ENCODE assay signal across 1 cellular context in the genomic region with DNA sequence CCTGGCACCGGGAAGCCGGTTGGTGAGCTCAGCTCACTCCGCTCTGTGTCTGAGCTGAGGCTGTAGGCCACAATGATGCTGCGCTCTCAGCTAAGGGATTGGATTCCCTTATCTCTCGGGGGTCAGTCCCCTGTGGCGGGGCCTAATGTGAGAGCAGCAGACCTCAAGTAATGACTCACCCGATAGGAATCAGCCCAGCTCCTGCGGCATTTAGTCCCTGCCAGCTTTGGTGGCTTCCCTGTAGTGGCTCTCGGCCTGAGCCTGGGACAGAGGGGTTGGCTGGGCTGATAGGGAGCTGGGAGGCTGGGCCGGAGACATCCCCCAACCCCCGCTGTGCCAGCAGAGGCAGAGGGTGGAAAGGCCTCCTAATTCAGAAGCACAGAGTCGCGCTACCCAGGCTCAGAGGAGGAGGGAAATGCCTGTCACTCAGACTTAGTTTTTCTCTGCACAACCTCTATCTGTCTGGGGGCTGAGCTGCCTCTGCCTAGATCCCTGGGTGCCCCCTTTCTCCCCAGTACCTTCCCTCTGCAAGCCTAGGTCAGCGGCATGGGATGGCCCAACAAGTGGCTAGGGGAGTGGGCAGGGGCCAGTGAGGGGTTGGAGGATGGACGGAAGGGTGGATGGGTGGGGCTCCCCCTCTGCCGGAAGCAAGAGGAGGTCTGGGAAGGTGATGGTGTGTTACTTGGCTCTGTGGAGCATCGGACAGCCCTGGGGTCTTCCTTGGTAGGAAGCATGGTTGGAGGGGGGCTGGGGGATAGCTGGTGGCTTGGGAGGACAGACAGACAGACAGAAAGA.
TF ChIP-seq lines count a peak whose summit lies in the region.

No MANE protein-coding gene starts in this region.

TF ChIP-seq in K562, 482 proteins besides CTCF, POLR2A, EP300 and RAD21 (continued from another document and continues in another):
- TF ChIP-seq, protein P1, sequence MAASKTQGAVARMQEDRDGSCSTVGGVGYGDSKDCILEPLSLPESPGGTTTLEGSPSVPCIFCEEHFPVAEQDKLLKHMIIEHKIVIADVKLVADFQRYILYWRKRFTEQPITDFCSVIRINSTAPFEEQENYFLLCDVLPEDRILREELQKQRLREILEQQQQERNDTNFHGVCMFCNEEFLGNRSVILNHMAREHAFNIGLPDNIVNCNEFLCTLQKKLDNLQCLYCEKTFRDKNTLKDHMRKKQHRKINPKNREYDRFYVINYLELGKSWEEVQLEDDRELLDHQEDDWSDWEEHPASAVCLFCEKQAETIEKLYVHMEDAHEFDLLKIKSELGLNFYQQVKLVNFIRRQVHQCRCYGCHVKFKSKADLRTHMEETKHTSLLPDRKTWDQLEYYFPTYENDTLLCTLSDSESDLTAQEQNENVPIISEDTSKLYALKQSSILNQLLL (CRISPR knock-in tag; IDR thresholded peaks at IDR 0.05; ENCODE audit: borderline replicate concordance), result no peak
- TF ChIP-seq KLF16 (IDR thresholded peaks at IDR 0.05) (peak; percentile 35; the same call in 1 of the 2 replicates), ZNF165 (CRISPR knock-in tag; IDR thresholded peaks at IDR 0.05; ENCODE audit: borderline replicate concordance) (no peak), HDAC2 (IDR thresholded peaks at IDR 0.05) (peak; percentile 68; the same call in 1 of the 2 replicates), NCOR1 (IDR thresholded peaks at IDR 0.05) (peak; percentile 36; the same call in 1 of the 2 replicates), TCF3 (CRISPR knock-in tag; IDR thresholded peaks at IDR 0.05) (peak; percentile 70), SETDB1 (IDR thresholded peaks at IDR 0.05; ENCODE audit: low read length) (no peak), SMARCA4 (IDR thresholded peaks at IDR 0.05) (peak; percentile 88), RBBP5 (IDR thresholded peaks at IDR 0.05; ENCODE audit: borderline replicate concordance, insufficient read depth, low read length, poor library complexity, severe bottlenecking) (no peak), PKNOX1 (IDR thresholded peaks at IDR 0.05) (peak; percentile 76), ZNF3 (CRISPR knock-in tag; IDR thresholded peaks at IDR 0.05) (no peak), FOSL1 (tag; conservative IDR thresholded peaks at IDR 0.05) (peak; percentile 95), KDM1A (IDR thresholded peaks at IDR 0.05) (peak; percentile 75 to 85; a peak in 3 of 4 replicates), ZNF175 (CRISPR knock-in tag; IDR thresholded peaks at IDR 0.05; ENCODE audit: low read depth) (no peak), STAG1 (CRISPR knock-in tag; IDR thresholded peaks at IDR 0.05; ENCODE audit: borderline replicate concordance) (no peak), RBM39 (optimal IDR thresholded peaks at IDR 0.05; ENCODE audit: low read depth, low read length) (peak; percentile 41), MEF2D (tag; conservative IDR thresholded peaks at IDR 0.05; ENCODE audit: low read depth) (no peak), HNRNPLL (IDR thresholded peaks at IDR 0.05; ENCODE audit: low read depth, low read length, poor library complexity, severe bottlenecking) (no peak), GATA2 (CRISPR knock-in tag; IDR thresholded peaks at IDR 0.05) (peak; percentile 87), TEAD1 (CRISPR knock-in tag; IDR thresholded peaks at IDR 0.05) (peak in 1 of 2 experiments; percentile 80; a peak in 2 of 4 replicates), BRCA1 (IDR thresholded peaks at IDR 0.05) (no peak), BRCA1 (CRISPR knock-in tag; IDR thresholded peaks at IDR 0.05) (no peak), NFE2L1 (tag; IDR thresholded peaks at IDR 0.05; ENCODE audit: borderline replicate concordance, low read depth) (no peak), GTF2B (IDR thresholded peaks at IDR 0.05; ENCODE audit: extremely low read depth, insufficient read length) (no peak), RCOR1 (IDR thresholded peaks at IDR 0.05; ENCODE audit: borderline replicate concordance in 1 of 2, low read depth in 2 of 2, low read length in 2 of 2) (peak; percentile 12 to 90; a peak in 3 of 4 replicates), NUFIP1 (IDR thresholded peaks at IDR 0.05; ENCODE audit: partially characterized antibody) (no peak), ZNF384 (IDR thresholded peaks at IDR 0.05; ENCODE audit: low read depth, low read length) (no peak), ZSCAN32 (CRISPR knock-in tag; IDR thresholded peaks at IDR 0.05) (no peak), ZFP36 (IDR thresholded peaks at IDR 0.05; ENCODE audit: low read depth, low read length, partially characterized antibody) (peak; percentile 25), ZEB2 (IDR thresholded peaks at IDR 0.05) (no peak), MCM2 (IDR thresholded peaks at IDR 0.05; ENCODE audit: low read depth) (no peak), DNMT1 (IDR thresholded peaks at IDR 0.05) (no peak), ATF7 (IDR thresholded peaks at IDR 0.05) (peak; percentile 60; the same call in 1 of the 2 replicates), TEAD4 (IDR thresholded peaks at IDR 0.05; ENCODE audit: low read length) (peak; percentile 64), TEAD4 (CRISPR knock-in tag; IDR thresholded peaks at IDR 0.05; ENCODE audit: borderline replicate concordance) (no peak), NEUROD1 (IDR thresholded peaks at IDR 0.05; ENCODE audit: borderline replicate concordance, low read depth, low read length, partially characterized antibody) (peak; percentile 62), ZNF592 (IDR thresholded peaks at IDR 0.05) (no peak), ZNF197 (CRISPR knock-in tag; IDR thresholded peaks at IDR 0.05; ENCODE audit: low read depth) (no peak), CAMTA2 (CRISPR knock-in tag; conservative IDR thresholded peaks at IDR 0.05) (no peak), U2AF1 (optimal IDR thresholded peaks at IDR 0.05; ENCODE audit: low read depth, low read length) (no peak), PTTG1 (tag; IDR thresholded peaks at IDR 0.05; ENCODE audit: low read depth) (no peak), GTF2F1 (IDR thresholded peaks at IDR 0.05; ENCODE audit: low read depth, low read length) (no peak), TRIM24 (IDR thresholded peaks at IDR 0.05) (no peak), ZNF766 (CRISPR knock-in tag; conservative IDR thresholded peaks at IDR 0.05) (no peak), NFE2 (IDR thresholded peaks at IDR 0.05; ENCODE audit: low read depth) (peak; percentile 70), MYNN (IDR thresholded peaks at IDR 0.05) (peak; percentile 66), MYNN (CRISPR knock-in tag; IDR thresholded peaks at IDR 0.05) (no peak), YY1 (IDR thresholded peaks at IDR 0.05; ENCODE audit: borderline replicate concordance in 1 of 3, control insufficient read depth in 1 of 3, extremely low read depth in 1 of 3, insufficient read depth in 3 of 3, insufficient read length in 1 of 3, insufficient replicate concordance in 2 of 3, low read depth in 1 of 3, low read length in 2 of 3) (no peak), HMGN3 (IDR thresholded peaks at IDR 0.05; ENCODE audit: borderline replicate concordance, extremely low read depth, insufficient read length, low read depth, low read length) (no peak), CBFA2T3 (IDR thresholded peaks at IDR 0.05) (peak; percentile 73), CBFA2T2 (conservative IDR thresholded peaks at IDR 0.05) (peak; percentile 49), ZNF24 (IDR thresholded peaks at IDR 0.05) (peak; percentile 70)
- TF ChIP-seq, protein P2, sequence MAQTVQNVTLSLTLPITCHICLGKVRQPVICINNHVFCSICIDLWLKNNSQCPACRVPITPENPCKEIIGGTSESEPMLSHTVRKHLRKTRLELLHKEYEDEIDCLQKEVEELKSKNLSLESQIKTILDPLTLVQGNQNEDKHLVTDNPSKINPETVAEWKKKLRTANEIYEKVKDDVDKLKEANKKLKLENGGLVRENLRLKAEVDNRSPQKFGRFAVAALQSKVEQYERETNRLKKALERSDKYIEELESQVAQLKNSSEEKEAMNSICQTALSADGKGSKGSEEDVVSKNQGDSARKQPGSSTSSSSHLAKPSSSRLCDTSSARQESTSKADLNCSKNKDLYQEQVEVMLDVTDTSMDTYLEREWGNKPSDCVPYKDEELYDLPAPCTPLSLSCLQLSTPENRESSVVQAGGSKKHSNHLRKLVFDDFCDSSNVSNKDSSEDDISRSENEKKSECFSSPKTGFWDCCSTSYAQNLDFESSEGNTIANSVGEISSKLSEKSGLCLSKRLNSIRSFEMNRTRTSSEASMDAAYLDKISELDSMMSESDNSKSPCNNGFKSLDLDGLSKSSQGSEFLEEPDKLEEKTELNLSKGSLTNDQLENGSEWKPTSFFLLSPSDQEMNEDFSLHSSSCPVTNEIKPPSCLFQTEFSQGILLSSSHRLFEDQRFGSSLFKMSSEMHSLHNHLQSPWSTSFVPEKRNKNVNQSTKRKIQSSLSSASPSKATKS (CRISPR knock-in tag; IDR thresholded peaks at IDR 0.05), result no peak
- TF ChIP-seq, protein P3, sequence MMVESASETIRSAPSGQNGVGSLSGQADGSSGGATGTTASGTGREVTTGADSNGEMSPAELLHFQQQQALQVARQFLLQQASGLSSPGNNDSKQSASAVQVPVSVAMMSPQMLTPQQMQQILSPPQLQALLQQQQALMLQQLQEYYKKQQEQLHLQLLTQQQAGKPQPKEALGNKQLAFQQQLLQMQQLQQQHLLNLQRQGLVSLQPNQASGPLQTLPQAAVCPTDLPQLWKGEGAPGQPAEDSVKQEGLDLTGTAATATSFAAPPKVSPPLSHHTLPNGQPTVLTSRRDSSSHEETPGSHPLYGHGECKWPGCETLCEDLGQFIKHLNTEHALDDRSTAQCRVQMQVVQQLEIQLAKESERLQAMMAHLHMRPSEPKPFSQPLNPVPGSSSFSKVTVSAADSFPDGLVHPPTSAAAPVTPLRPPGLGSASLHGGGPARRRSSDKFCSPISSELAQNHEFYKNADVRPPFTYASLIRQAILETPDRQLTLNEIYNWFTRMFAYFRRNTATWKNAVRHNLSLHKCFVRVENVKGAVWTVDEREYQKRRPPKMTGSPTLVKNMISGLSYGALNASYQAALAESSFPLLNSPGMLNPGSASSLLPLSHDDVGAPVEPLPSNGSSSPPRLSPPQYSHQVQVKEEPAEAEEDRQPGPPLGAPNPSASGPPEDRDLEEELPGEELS (CRISPR knock-in tag; IDR thresholded peaks at IDR 0.05; ENCODE audit: borderline replicate concordance), result no peak
- TF ChIP-seq, protein P4, sequence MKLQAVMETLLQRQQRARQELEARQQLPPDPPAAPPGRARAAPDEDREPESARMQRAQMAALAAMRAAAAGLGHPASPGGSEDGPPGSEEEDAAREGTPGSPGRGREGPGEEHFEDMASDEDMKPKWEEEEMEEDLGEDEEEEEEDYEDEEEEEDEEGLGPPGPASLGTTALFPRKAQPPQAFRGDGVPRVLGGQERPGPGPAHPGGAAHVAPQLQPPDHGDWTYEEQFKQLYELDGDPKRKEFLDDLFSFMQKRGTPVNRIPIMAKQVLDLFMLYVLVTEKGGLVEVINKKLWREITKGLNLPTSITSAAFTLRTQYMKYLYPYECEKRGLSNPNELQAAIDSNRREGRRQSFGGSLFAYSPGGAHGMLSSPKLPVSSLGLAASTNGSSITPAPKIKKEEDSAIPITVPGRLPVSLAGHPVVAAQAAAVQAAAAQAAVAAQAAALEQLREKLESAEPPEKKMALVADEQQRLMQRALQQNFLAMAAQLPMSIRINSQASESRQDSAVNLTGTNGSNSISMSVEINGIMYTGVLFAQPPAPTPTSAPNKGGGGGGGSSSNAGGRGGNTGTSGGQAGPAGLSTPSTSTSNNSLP (IDR thresholded peaks at IDR 0.05; ENCODE audit: borderline replicate concordance, low read depth, low read length), result no peak
